Comparison of ENCODE assay signal across 8 cellular contexts in the genomic region with DNA sequence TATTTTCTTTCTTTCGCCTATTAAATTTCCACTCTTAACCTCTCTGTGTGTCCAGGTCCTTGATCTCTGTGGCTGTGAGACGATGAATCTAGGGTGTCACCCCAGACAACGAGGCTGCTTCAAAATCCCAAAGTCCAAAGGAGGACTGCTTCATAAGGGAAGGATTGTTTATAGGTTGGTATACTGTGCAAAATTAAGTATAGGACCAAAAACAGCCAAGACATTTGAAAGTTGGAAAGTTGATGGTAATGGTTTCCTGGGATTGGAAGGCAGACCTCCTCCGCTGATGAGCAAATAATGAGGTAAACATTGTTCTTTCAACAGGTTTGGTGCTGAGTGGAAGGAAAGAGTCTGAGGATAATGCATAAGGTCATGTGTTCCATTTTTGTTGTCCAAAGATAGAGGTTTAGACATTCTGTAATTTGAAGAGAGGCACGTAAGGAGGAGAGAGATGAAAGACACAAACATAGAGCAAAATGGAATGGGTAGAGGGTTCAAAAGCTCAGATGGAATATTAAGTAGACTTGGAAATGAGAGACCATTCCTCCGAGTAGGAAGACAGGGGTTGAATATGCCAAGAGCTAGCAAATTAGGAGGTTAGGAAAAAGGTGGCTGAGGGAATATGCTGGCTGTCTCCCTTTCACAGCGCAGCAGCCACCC. TPM values are rescaled to one million over a fixed set of nuclear protein-coding genes. Genes with fewer than 3 reads are reported as not detected.
DNase-seq lines count a peak whose midpoint lies in the region; ATAC-seq and TF ChIP-seq lines count a peak whose summit lies in the region.

No MANE protein-coding gene starts in this region.

- no peak for TF ChIP-seq POLR2A in testis (IDR thresholded peaks at IDR 0.05)

- peaks cover 11% of the 10 kb centered on the region for H3K27me3 ChIP-seq in iPS-15b (ENCODE audit: control insufficient read depth, insufficient read depth, low read length)
- H3K27me3 ChIP-seq in testis = no peaks in the 10 kb centered on the region

- no peak for ATAC-seq in activated T-cell treated with anti-CD3 and anti-CD28 coated beads, Interleukin-2, amount 50 U/mL, for 4 hours
- no peak for ATAC-seq in HG02642 (IDR thresholded peaks at IDR 0.05; ENCODE audit: poor library complexity, unreplicated experiment)

- WGBS in testis, 2 donors = 40 to 49% methylated on average over 7 of the region's 7 CpGs

- no peak overlapping the region for H3K27ac Mint-ChIP-seq in activated CD4-positive, alpha-beta memory T cell treated with anti-CD3 and anti-CD28 coated beads for 36 hours

- DNase-seq in activated T-cell treated with anti-CD3 and anti-CD28 coated beads, Interleukin-2, amount 50 U/mL, for 4 hours = no peak
- no peak for DNase-seq in activated T-cell treated with anti-CD3 and anti-CD28 coated beads, Interleukin-2, amount 50 U/mL, for 1 hour
- no peak for DNase-seq in activated CD4-positive, alpha-beta memory T cell treated with anti-CD3 and anti-CD28 coated beads for 36 hours
- DNase-seq in testis (no peak), putamen (ENCODE audit: low spot score) (no peak), mesenteric fat pad (ENCODE audit: low spot score) (no peak)

- no peaks in the 10 kb centered on the region for H3K36me3 Mint-ChIP-seq in activated T-cell treated with anti-CD3 and anti-CD28 coated beads, Interleukin-2, amount 50 U/mL, for 4 hours (ENCODE audit: insufficient read depth)
- peaks cover 5% of the 10 kb centered on the region for H3K36me3 Mint-ChIP-seq in activated CD4-positive, alpha-beta memory T cell treated with anti-CD3 and anti-CD28 coated beads for 36 hours

- CTCF ChIA-PET in activated CD4-positive, alpha-beta memory T cell treated with anti-CD3 and anti-CD28 coated beads for 36 hours (lab: Charles Lee) = interaction anchor here (0.6 to 2.9 kb wide), 9 partner anchors 13 to 1293 kb away, joined by 3 to 26 read pairs (median 3); no protein-coding TSS in a partner anchor

- H3K9me3 ChIP-seq in iPS-15b (ENCODE audit: control insufficient read depth, insufficient read depth, low read length) (no peaks in the 10 kb centered on the region), testis (no peaks in the 10 kb centered on the region)

- peak overlapping the region; percentile 74 to 87 for H3K27ac ChIP-seq in testis

- H3K4me1 Mint-ChIP-seq in activated T-cell treated with anti-CD3 and anti-CD28 coated beads, Interleukin-2, amount 50 U/mL, for 4 hours (ENCODE audit: low read depth) = peaks cover 42% of the 10 kb centered on the region
- peaks cover 49% of the 10 kb centered on the region for H3K4me1 Mint-ChIP-seq in activated CD4-positive, alpha-beta memory T cell treated with anti-CD3 and anti-CD28 coated beads for 36 hours (ENCODE audit: low read depth)

- H3K9me3 Mint-ChIP-seq in activated T-cell treated with anti-CD3 and anti-CD28 coated beads, Interleukin-2, amount 50 U/mL, for 4 hours = no peaks in the 10 kb centered on the region
- H3K9me3 Mint-ChIP-seq in activated CD4-positive, alpha-beta memory T cell treated with anti-CD3 and anti-CD28 coated beads for 36 hours = peaks cover 4% of the 10 kb centered on the region

- peak overlapping the region; percentile 58 for H3K9ac ChIP-seq in iPS-15b (ENCODE audit: low read depth, low read length)

- POLR2A ChIA-PET in activated CD4-positive, alpha-beta memory T cell treated with anti-CD3 and anti-CD28 coated beads for 36 hours (lab: Charles Lee) = interaction anchor here (1.2 to 1.5 kb wide), 2 partner anchors 33 to 56 kb away, joined by 4 read pairs; a partner anchor contains a TSS

- no peaks in the 10 kb centered on the region for H3K4me1 ChIP-seq in iPS-15b (ENCODE audit: control insufficient read depth, insufficient read depth, low read length)
- H3K4me1 ChIP-seq in testis = no peaks in the 10 kb centered on the region

- no peak for TF ChIP-seq CTCF in testis (IDR thresholded peaks at IDR 0.05)

- H3K4me3 ChIP-seq in iPS-15b (ENCODE audit: low read depth, low read length) (peak overlapping the region; percentile 93), testis (peak overlapping the region; percentile 68 to 72)

- peaks cover 37% of the 10 kb centered on the region for H3K27me3 Mint-ChIP-seq in activated T-cell treated with anti-CD3 and anti-CD28 coated beads, Interleukin-2, amount 50 U/mL, for 4 hours (ENCODE audit: low read depth)
- H3K27me3 Mint-ChIP-seq in activated CD4-positive, alpha-beta memory T cell treated with anti-CD3 and anti-CD28 coated beads for 36 hours = peaks cover 22% of the 10 kb centered on the region

- intact Hi-C loops in activated CD4-positive, alpha-beta memory T cell treated with anti-CD3 and anti-CD28 coated beads for 36 hours (cut with micrococcal nuclease) = loop anchor here (2.0 kb wide), 1 partner anchor 1501 kb away; no protein-coding TSS in a partner anchor
- intact Hi-C loops in testis (cut with DNase I; ENCODE audit: low total_unique reads) = loop anchor here (5.0 kb wide), 1 partner anchor 38 kb away; no protein-coding TSS in a partner anchor

- H3K36me3 ChIP-seq in iPS-15b (ENCODE audit: control insufficient read depth, insufficient read depth, low read length) (no peaks in the 10 kb centered on the region), testis (ENCODE audit: low read depth, missing control alignments) (no peaks in the 10 kb centered on the region)

- H3K4me3 Mint-ChIP-seq in activated T-cell treated with anti-CD3 and anti-CD28 coated beads, Interleukin-2, amount 50 U/mL, for 4 hours = peak overlapping the region; percentile 91
- peak overlapping the region; percentile 82 for H3K4me3 Mint-ChIP-seq in activated CD4-positive, alpha-beta memory T cell treated with anti-CD3 and anti-CD28 coated beads for 36 hours

RNA-seq across cellular contexts. Expression of a gene that starts 24.8 kb away (rescaled TPM):
- total RNA-seq in activated T-cell treated with anti-CD3 and anti-CD28 coated beads, Interleukin-2, amount 50 U/mL, for 4 hours = under 1 TPM; 0.48 to 0.53 (median 0.52) TPM
- 1 to 10 TPM in 1 of 2 experiments, under 1 TPM in 1; 0.99 to 1.3 TPM for total RNA-seq in activated CD4-positive, alpha-beta memory T cell treated with anti-CD3 and anti-CD28 coated beads for 36 hours
- total RNA-seq in testis = 1 to 10 TPM; 3.5 to 5.0 TPM
- 5.8 TPM for polyA plus RNA-seq in testis (ENCODE audit: insufficient read depth, low read depth, low replicate concordance)
- 0.64 TPM for total RNA-seq in mesenteric fat pad

RNA-seq across cellular contexts. Expression of a gene that starts 56.5 kb away (rescaled TPM):
- total RNA-seq in activated T-cell treated with anti-CD3 and anti-CD28 coated beads, Interleukin-2, amount 50 U/mL, for 4 hours = 10 to 100 TPM; 54.7 to 64.4 (median 58.4) TPM
- 10 to 100 TPM; 49.7 to 54.6 TPM for total RNA-seq in activated CD4-positive, alpha-beta memory T cell treated with anti-CD3 and anti-CD28 coated beads for 36 hours
- total RNA-seq in testis = 10 to 100 TPM; 61.4 to 81.2 TPM
- 29.8 TPM for polyA plus RNA-seq in testis (ENCODE audit: insufficient read depth, low read depth, low replicate concordance)
- 39.6 TPM for total RNA-seq in mesenteric fat pad
